9 cellular contexts compared by ENCODE assay signal in the genomic region with DNA sequence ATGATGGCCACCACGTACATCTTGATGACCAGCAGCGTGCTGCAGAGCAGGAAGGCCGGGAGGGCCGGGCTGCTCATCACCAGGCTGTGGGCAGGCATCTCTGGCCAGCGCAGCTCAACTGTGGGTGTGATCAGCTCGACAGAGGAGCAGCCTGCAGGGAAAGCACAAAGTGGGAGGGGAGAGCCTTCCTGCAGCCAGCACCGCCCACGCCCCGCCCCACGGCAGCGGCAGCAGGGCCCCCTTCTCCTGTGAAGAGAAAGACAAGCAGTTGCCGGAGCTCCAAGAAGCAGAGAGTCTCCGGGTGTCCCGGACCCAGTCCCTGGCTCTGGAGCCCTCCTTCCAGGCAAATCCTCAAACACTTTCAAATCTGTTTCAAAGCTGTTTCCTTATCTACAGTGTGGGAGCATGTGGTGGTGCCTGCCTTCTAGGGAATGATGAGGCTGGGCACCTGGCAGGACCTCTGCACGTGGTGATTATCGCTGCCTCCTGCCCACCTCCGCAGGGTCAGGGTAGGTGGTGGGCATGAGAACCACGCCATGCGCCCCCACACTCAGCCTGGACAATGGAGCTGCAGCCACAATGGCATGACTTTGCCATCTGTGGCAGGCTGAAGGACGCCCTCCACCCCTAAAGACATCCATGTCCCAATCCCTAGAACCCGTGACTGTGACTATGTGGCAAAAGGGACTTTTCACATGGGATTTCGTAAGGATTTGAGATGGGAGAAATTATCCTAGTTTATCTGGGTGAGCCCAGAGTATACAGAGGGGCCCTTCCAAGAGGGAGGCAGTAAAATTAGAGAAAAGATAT. TPM values are rescaled to one million over a fixed set of nuclear protein-coding genes. Genes with fewer than 3 reads are reported as not detected.
DNase-seq lines count a peak whose midpoint lies in the region; ATAC-seq, FAIRE-seq and TF ChIP-seq lines count a peak whose summit lies in the region.
"Had no signal": no experiment of that assay in that cellular context is flagged by ENCODE, and none has a peak within 500 bp of the region (broad histone marks: within the 10 kb centered on the region; RNA-seq: fewer than 3 reads in every experiment).

A gene with protein sequence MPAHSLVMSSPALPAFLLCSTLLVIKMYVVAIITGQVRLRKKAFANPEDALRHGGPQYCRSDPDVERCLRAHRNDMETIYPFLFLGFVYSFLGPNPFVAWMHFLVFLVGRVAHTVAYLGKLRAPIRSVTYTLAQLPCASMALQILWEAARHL (minus strand): TSS at position 128 of the 810 bp plus-strand sequence. CDS start 30 bp downstream, at position 98.

- intact Hi-C loops in K562 (cut with micrococcal nuclease), result no loop called here
- intact Hi-C loops in spleen (cut with DNase I; ENCODE audit: low total_unique reads), result no loop called here

- CTCF ChIA-PET in K562 (lab: Yijun Ruan, JAX; ENCODE audit: low intra/inter-chr PET ratio), result no interaction called here

- H3K27ac ChIP-seq in K562 (ENCODE audit: extremely low read depth, low read depth, low read length), result no peak within 1 kb of the TSS
- H3K27ac ChIP-seq in iPS-20b (ENCODE audit: low read length), result no peak within 1 kb of the TSS
- H3K27ac ChIP-seq in spleen, result peak within 1 kb of the TSS in 4 of 8 donors; percentile 2 to 21 (median 18)

- no peaks in the 10 kb centered on the region for H4K20me1 ChIP-seq in K562 (replicated peaks; ENCODE audit: control insufficient read depth, insufficient read depth, low read length)

- BruUV-seq in K562 (replicated peaks; lab: Mats Ljungman, UMichigan), result no TSS peak

- FAIRE-seq in K562 (lab: Jason Lieb, UNC), result no peak
- FAIRE-seq: islet of Langerhans had no signal

- H3K79me2 ChIP-seq in K562 (ENCODE audit: control insufficient read depth, insufficient read depth, low read length), result no peaks in the 10 kb centered on the region

- H3K9me3 ChIP-seq in K562 (replicated peaks; ENCODE audit: control insufficient read depth, insufficient read depth, low read depth, low read length) (no peaks in the 10 kb centered on the region), iPS-20b (ENCODE audit: insufficient read depth, low read depth, low read length) (no peaks in the 10 kb centered on the region), spleen (no peaks in the 10 kb centered on the region)

- H3K27me3 ChIP-seq in K562 (ENCODE audit: control insufficient read depth in 2 of 2, insufficient read depth in 2 of 2, low read length in 2 of 2), result peaks cover 37 to 72% of the 10 kb centered on the region in 2 experiments
- H3K27me3 ChIP-seq in iPS-20b (ENCODE audit: insufficient read depth, low read length), result peaks cover 10% of the 10 kb centered on the region
- peaks cover 0 to 24% (median 0%) of the 10 kb centered on the region in 7 donors for H3K27me3 ChIP-seq in spleen (replicated peaks in 1 of 7)

- TF ChIP-seq POLR2A in K562 (conservative IDR thresholded peaks at IDR 0.05) (no peak), spleen (IDR thresholded peaks at IDR 0.05) (no peak)

- peak; percentile 92 for ATAC-seq in K562
- ATAC-seq in GM21825 (IDR thresholded peaks at IDR 0.05; ENCODE audit: unreplicated experiment), result no peak

- TF ChIP-seq EP300 in K562 (IDR thresholded peaks at IDR 0.05; ENCODE audit: low read length), result no peak

- H3K36me3 ChIP-seq in K562 (ENCODE audit: control insufficient read depth, insufficient read depth, low read length) (no peaks in the 10 kb centered on the region), iPS-20b (ENCODE audit: insufficient read depth, low read depth, low read length) (no peaks in the 10 kb centered on the region), spleen (no peaks in the 10 kb centered on the region)

- H2AFZ ChIP-seq in K562 (ENCODE audit: low read depth, low read length), result no peak within 1 kb of the TSS

- no peak for TF ChIP-seq CTCF in AG09309 (IDR thresholded peaks at IDR 0.05; ENCODE audit: control insufficient read depth, insufficient read depth, low read depth, low read length, missing control alignments)
- no peak for TF ChIP-seq CTCF in K562 (IDR thresholded peaks at IDR 0.05 in 2 of 3, conservative IDR thresholded peaks at IDR 0.05 in 1 of 3; ENCODE audit: insufficient read depth in 2 of 3, low read depth in 1 of 3, low read length in 3 of 3)
- TF ChIP-seq CTCF in spleen (IDR thresholded peaks at IDR 0.05 in 8 of 11, conservative IDR thresholded peaks at IDR 0.05 in 3 of 11), result no peak

- no peak for TF ChIP-seq RAD21 in K562 (CRISPR knock-in tag; conservative IDR thresholded peaks at IDR 0.05 in 1 of 2, IDR thresholded peaks at IDR 0.05 in 1 of 2)

- peak; percentile 47 for DNase-seq in AG09309 (ENCODE audit: low read depth)
- DNase-seq in HPDE6-E6E7 (ENCODE audit: extremely low spot score), result peak; percentile 83
- peak in 3 of 5 donors; percentile 23 to 31 (median 28) for DNase-seq in T-helper 1 cell
- peak; percentile 81 to 91 (median 86) for DNase-seq in K562 (ENCODE audit: extremely low read depth in 1 of 4, low spot score in 3 of 4)
- DNase-seq in spleen, result peak; percentile 80
- DNase-seq in NCI-H2107 treated with DMSO at 0.1 percent for 48 hours (lab: John Stamatoyannopoulos, UW; ENCODE audit: unreplicated experiment), result no peak

- WGBS in K562 (ENCODE audit: insufficient coverage, low coverage, missing lambda C conversion rate), result 3% methylated on average over 22 of the region's 22 CpGs
- WGBS in spleen, 5 donors, result 23 to 66% (median 26%) methylated on average over 8 to 22 of the region's 22 CpGs

- H3K9ac ChIP-seq in K562 (ENCODE audit: insufficient read depth in 1 of 2, low read depth in 2 of 2, low read length in 2 of 2) (peak within 1 kb of the TSS in 1 of 2 experiments; percentile 80; a peak in 2 of 4 replicates), iPS-20b (ENCODE audit: low read depth, low read length) (no peak within 1 kb of the TSS)

- H3K4me1 ChIP-seq in K562 (replicated peaks in 1 of 2; ENCODE audit: control insufficient read depth in 2 of 2, insufficient read depth in 2 of 2, low read length in 2 of 2) (peaks cover 12 to 19% of the 10 kb centered on the region in 2 experiments; a peak in 4 of 5 replicates), iPS-20b (ENCODE audit: insufficient read depth, low read length) (no peaks in the 10 kb centered on the region), spleen (peaks cover 9 to 38% (median 25%) of the 10 kb centered on the region in 6 donors)

- POLR2A ChIA-PET in K562 (lab: Yijun Ruan, JAX), result interaction anchor here (0.8 to 5.2 kb wide), 4 partner anchors 13 to 40 kb away, joined by 3 to 29 read pairs (median 4); no protein-coding TSS in a partner anchor

- peak within 1 kb of the TSS; percentile 11; the same call in 1 of the 2 replicates for H3K4me2 ChIP-seq in K562 (ENCODE audit: insufficient read depth, low read length)

- no peaks in the 10 kb centered on the region for H3K9me1 ChIP-seq in K562 (ENCODE audit: control insufficient read depth, insufficient read depth, low read length)

- H3K4me3 ChIP-seq in AG09309 (ENCODE audit: control insufficient read depth, low read depth, low read length) (peak within 1 kb of the TSS; percentile 37), K562 (no peak within 1 kb of the TSS), iPS-20b (ENCODE audit: low read length) (peak within 1 kb of the TSS; percentile 33; the same call in 1 of the 2 replicates), spleen (peak within 1 kb of the TSS in 4 of 8 donors; percentile 8 to 50 (median 23))

- in situ Hi-C loops in K562 (cut with MboI), result no loop called here

TF ChIP-seq in K562, 482 proteins besides CTCF, POLR2A, EP300 and RAD21 (continues in another document):
- TF ChIP-seq U2AF2 (optimal IDR thresholded peaks at IDR 0.05; ENCODE audit: low read depth, low read length) (no peak), EGR1 (conservative IDR thresholded peaks at IDR 0.05) (peak; percentile 84), L3MBTL2 (IDR thresholded peaks at IDR 0.05) (peak; percentile 33; the same call in 1 of the 2 replicates), ELF1 (tag; IDR thresholded peaks at IDR 0.05) (no peak), TCF3 (CRISPR knock-in tag; IDR thresholded peaks at IDR 0.05) (no peak), ZNF586 (CRISPR knock-in tag; conservative IDR thresholded peaks at IDR 0.05) (no peak)

RNA-seq across cellular contexts. Expression of the gene that starts here (rescaled TPM):
- total RNA-seq in K562 (2011; cell fraction: chromatin; rRNA removed; ENCODE audit: low replicate concordance), result 0.28 TPM in 1 of 2 replicates, not detected in the other
- not detected in 2 replicates for total RNA-seq in K562 (2011; cell fraction: nucleolus; rRNA removed)
- 0.22 TPM in 1 of 2 replicates, not detected in the other for total RNA-seq in K562 (2011; cell fraction: nucleoplasm; rRNA removed)
- total RNA-seq in K562 (2014; rRNA removed), result 0.08 TPM in 1 of 2 replicates, not detected in the other
- not detected in 2 replicates for total RNA-seq in K562 (2014; rRNA removed; fragmentation: Illumina TruSeq; extraction: Trizol)
- not detected in 2 replicates for total RNA-seq in K562 (2015; rRNA removed; fragmentation: Illumina TruSeq; extraction: Trizol)
- total RNA-seq in K562 (2021), result not detected in 2 replicates
- 0.05 and 0.13 TPM in 2 replicates for polyA plus RNA-seq in K562 (2011; rRNA removed)
- 0.21 and 0.25 TPM in 2 replicates for polyA plus RNA-seq in K562 (2011; cell fraction: cytosol; rRNA removed)
- 0.07 TPM in 1 of 2 replicates, not detected in the other for polyA plus RNA-seq in K562 (2011; cell fraction: nucleus; rRNA removed)
- 0.10 and 0.30 TPM in 2 replicates for polyA plus RNA-seq in K562 (2012)
- polyA plus RNA-seq in K562 (2014; fragmentation: Illumina TruSeq; extraction: Trizol), result 0.11 TPM in 1 of 2 replicates, not detected in the other
- polyA plus RNA-seq in K562 (2014; fragmentation: Nextera tagmentation; extraction: Ambion mirVana), result not detected
- not detected in 2 replicates for polyA plus RNA-seq in K562 (2014; rRNA removed)
- 0.09 and 0.18 TPM in 2 replicates for polyA minus RNA-seq in K562 (2011; rRNA and poly(A)+ RNA removed)
- 0.76 and 1.2 TPM in 2 replicates for polyA minus RNA-seq in K562 (2011; cell fraction: cytosol; rRNA and poly(A)+ RNA removed)
- polyA minus RNA-seq in K562 (2011; cell fraction: nucleus; rRNA and poly(A)+ RNA removed), result 0.33 and 0.40 TPM in 2 replicates
- 1 to 10 TPM; 1.4 to 7.2 (median 2.2) TPM for total RNA-seq in spleen
- 1 to 10 TPM; 4.7 to 6.1 (median 4.8) TPM for polyA plus RNA-seq in spleen

Comparison
In these comparisons a context has a peak if more than half of its experiments do, and no peak if none do; other contexts are left out.
1. RNA of the gene that starts here (polyA plus RNA-seq): 4.7 to 6.1 TPM in spleen; 0.05 to 0.30 TPM in K562; every median in the first group is over 4 times any median in the second.